In the genomic region with DNA sequence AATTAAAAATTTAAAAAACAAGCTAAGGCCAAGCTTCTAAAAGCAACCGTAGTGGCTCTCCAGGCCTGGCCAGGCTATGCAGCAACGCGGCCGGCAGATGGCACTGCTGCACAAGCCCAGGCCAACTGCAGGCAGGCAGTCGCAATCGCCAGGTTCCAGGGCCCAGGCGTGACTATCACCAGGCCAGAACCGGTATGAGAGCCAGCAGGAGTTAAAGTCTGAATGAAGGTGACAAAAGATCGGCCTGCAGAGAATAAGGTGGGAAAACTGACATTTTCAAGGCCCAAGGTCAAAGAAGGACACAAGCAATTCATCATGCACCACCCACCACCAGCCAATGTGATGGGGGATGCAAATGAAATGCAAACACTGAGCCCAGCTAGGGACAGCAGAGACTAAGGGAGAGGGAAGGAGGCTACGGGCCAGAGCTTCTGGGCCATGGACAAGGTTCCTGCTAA, we compare ENCODE assay signal across 8 cellular contexts. TPM values are rescaled to one million over a fixed set of nuclear protein-coding genes. Genes with fewer than 3 reads are reported as not detected.
DNase-seq lines count a peak whose midpoint lies in the region; ATAC-seq and TF ChIP-seq lines count a peak whose summit lies in the region.

No MANE protein-coding gene starts in this region.

- WGBS in right cardiac atrium, result 5% methylated on average over 10 of the region's 10 CpGs
- WGBS in aorta, 2 donors, result 1% methylated on average over 10 of the region's 10 CpGs

- peak; percentile 99 for TF ChIP-seq CTCF in AG09319 (IDR thresholded peaks at IDR 0.05; ENCODE audit: low read depth, low read length)

- H3K27ac ChIP-seq in right cardiac atrium (ENCODE audit: low read length), result no peak overlapping the region
- H3K27ac ChIP-seq in rectal smooth muscle tissue (ENCODE audit: low read depth, low read length), result peak overlapping the region; percentile 2
- no peak overlapping the region for H3K27ac ChIP-seq in aorta (ENCODE audit: low read depth in 1 of 2, low read length in 2 of 2)

- no peak overlapping the region for H3K9ac ChIP-seq in rectal smooth muscle tissue (ENCODE audit: low read length)

- ATAC-seq in T-helper 17 cell (peak; percentile 91), right cardiac atrium (peak; percentile 88 to 92), aorta (ENCODE audit: low FRiP score) (peak; percentile 89)

- H3K9me3 ChIP-seq in T-helper 17 cell (ENCODE audit: control insufficient read depth, low read length, poor library complexity, severe bottlenecking) (no peaks in the 10 kb centered on the region), right cardiac atrium (ENCODE audit: control insufficient read depth, low read length) (no peaks in the 10 kb centered on the region), aorta (ENCODE audit: control insufficient read depth, low read length) (no peaks in the 10 kb centered on the region)

- H3K4me1 ChIP-seq in right cardiac atrium (ENCODE audit: control insufficient read depth, insufficient read depth, low read length), result no peaks in the 10 kb centered on the region
- H3K4me1 ChIP-seq in rectal smooth muscle tissue (ENCODE audit: control insufficient read depth, insufficient read depth, low read length), result peaks cover 10% of the 10 kb centered on the region
- no peaks in the 10 kb centered on the region for H3K4me1 ChIP-seq in aorta (ENCODE audit: control insufficient read depth in 1 of 2, insufficient read depth in 2 of 2, low read length in 2 of 2)

- no peak overlapping the region for H3K4me3 ChIP-seq in right cardiac atrium (ENCODE audit: low read length)
- H3K4me3 ChIP-seq in rectal smooth muscle tissue (ENCODE audit: low read length), result no peak overlapping the region
- H3K4me3 ChIP-seq in aorta (ENCODE audit: low read length in 2 of 2), result no peak overlapping the region

- H3K4me3 Mint-ChIP-seq in T-helper 17 cell, result no peak overlapping the region

- H3K27me3 ChIP-seq in right cardiac atrium (ENCODE audit: control insufficient read depth, insufficient read depth) (no peaks in the 10 kb centered on the region), rectal smooth muscle tissue (ENCODE audit: control insufficient read depth, insufficient read depth, low read length) (no peaks in the 10 kb centered on the region), aorta (ENCODE audit: control insufficient read depth in 1 of 2, insufficient read depth in 2 of 2, low read length in 1 of 2) (no peaks in the 10 kb centered on the region)

- DNase-seq in AG09319 (ENCODE audit: extremely low read depth, low read depth) (peak; percentile 25), GM19240 (ENCODE audit: insufficient read length, low spot score) (peak; percentile 64), NCI-H1092 treated with DMSO at 0.1 percent for 48 hours (lab: John Stamatoyannopoulos, UW) (peak; percentile 33), T-helper 17 cell (peak; percentile 46 to 67 (median 58)), amygdala (lab: John Stamatoyannopoulos, UW) (peak in 50 of 56 donors; percentile 11 to 85 (median 50)), right cardiac atrium (peak; percentile 79 to 92 (median 90)), aorta (peak; percentile 83 to 92)

- intact Hi-C loops in right cardiac atrium (cut with DNase I), result loop anchor here (2.0 to 5.0 kb wide), 4 partner anchors 49 to 294 kb away; no protein-coding TSS in a partner anchor
- intact Hi-C loops in aorta (cut with DNase I), result loop anchor here (1.0 to 2.0 kb wide), 4 partner anchors 50 to 297 kb away; no protein-coding TSS in a partner anchor

- peaks cover 7% of the 10 kb centered on the region for H3K27me3 Mint-ChIP-seq in T-helper 17 cell

- H3K4me1 Mint-ChIP-seq in T-helper 17 cell, result peaks cover 2% of the 10 kb centered on the region

- H3K27ac Mint-ChIP-seq in T-helper 17 cell, result peak overlapping the region; percentile 41

- H3K36me3 ChIP-seq in rectal smooth muscle tissue (ENCODE audit: control insufficient read depth, insufficient read depth, low read length) (no peaks in the 10 kb centered on the region), aorta (ENCODE audit: control insufficient read depth in 1 of 2, insufficient read depth in 2 of 2, low read length in 1 of 2) (no peaks in the 10 kb centered on the region)

- H3K36me3 Mint-ChIP-seq in T-helper 17 cell (ENCODE audit: low read depth), result no peaks in the 10 kb centered on the region

RNA-seq across cellular contexts. Expression of a gene that starts 43.6 kb away (rescaled TPM):
- under 1 TPM in 1 of 2 donors, not detected in 1; 0.89 TPM for total RNA-seq in T-helper 17 cell
- total RNA-seq in right cardiac atrium, result 10 to 100 TPM in 3 of 4 donors, 1 to 10 TPM in 1; 9.2 to 12.5 (median 11.0) TPM
- 7.0 TPM for polyA plus RNA-seq in right cardiac atrium
- total RNA-seq in aorta, result 10 to 100 TPM; 27.8 to 30.8 TPM
- 1 to 10 TPM in 1 of 2 donors, not detected in 1; 2.4 TPM for polyA plus RNA-seq in aorta

Comparison
In these comparisons a context has a peak if more than half of its experiments do, and no peak if none do; other contexts are left out.
1. DNase-seq: peak in every context shown above with its lines; median percentile 90 in right cardiac atrium; 88 in aorta; 64 in GM19240; 58 in T-helper 17 cell; 50 in amygdala; 33 in NCI-H1092 treated with DMSO at 0.1 percent for 48 hours; 25 in AG09319.
2. RNA of a gene that starts 43.6 kb away (total RNA-seq): 27.8 to 30.8 TPM in aorta and 9.2 to 12.5 TPM in right cardiac atrium; 0.89 TPM in T-helper 17 cell; every median in the first group is over 4 times any median in the second.
3. Peak in every context shown above with its lines, with median percentiles within 50 percentile points of each other: ATAC-seq.